Comparison of ENCODE assay signal across 1 cellular context in genomic region chr7:28731092-28731491, GRCh38.
TF ChIP-seq lines count a peak whose summit lies in the region.

No MANE protein-coding gene starts in this region.

TF ChIP-seq in endothelial cell of umbilical vein, 7 proteins besides CTCF, POLR2A, EP300 and RAD21:
- TF ChIP-seq JUN (IDR thresholded peaks at IDR 0.05; ENCODE audit: borderline replicate concordance, insufficient read depth, insufficient read length, low read depth) (peak; percentile 35), GATA2 (IDR thresholded peaks at IDR 0.05; ENCODE audit: insufficient read depth, insufficient read length, low read depth, low read length) (no peak), FOS (IDR thresholded peaks at IDR 0.05; ENCODE audit: borderline replicate concordance, insufficient read depth, low read length) (peak; percentile 51), MYC (IDR thresholded peaks at IDR 0.05; ENCODE audit: low read depth, low read length) (no peak), POLR2AphosphoS5 (IDR thresholded peaks at IDR 0.05; ENCODE audit: insufficient read depth, low read depth, low read length) (no peak), EZH2 (IDR thresholded peaks at IDR 0.05; ENCODE audit: borderline replicate concordance, low read depth, low read length, severe bottlenecking) (no peak)
